ENCODE assay signal across 16 cellular contexts in the genomic region with DNA sequence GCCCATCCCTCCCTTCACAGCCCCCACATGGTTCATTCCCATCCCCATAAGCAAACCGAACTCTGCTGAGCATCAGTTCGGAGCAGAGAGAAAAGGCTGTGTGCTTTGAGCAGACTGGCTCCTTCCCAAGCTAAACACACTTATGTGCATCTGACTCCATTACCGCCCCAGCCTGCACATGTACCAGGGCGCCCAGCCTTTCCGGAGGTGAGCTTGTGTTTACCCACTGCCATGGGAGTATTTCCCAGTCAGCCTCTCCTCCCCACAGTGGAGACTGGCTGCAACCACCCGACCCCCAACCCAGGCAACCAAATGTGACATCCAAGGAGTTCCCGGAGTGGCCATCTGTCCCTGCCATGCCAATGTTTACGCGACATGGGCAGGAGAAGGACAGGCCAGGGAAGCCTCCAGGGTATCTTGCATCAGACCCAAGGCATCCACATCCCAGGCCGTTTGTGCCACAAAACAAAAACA. TPM values are rescaled to one million over a fixed set of nuclear protein-coding genes. Genes with fewer than 3 reads are reported as not detected.
DNase-seq lines count a peak whose midpoint lies in the region; ATAC-seq and FAIRE-seq lines count a peak whose summit lies in the region.
"Had no signal": no experiment of that assay in that cellular context is flagged by ENCODE, and none has a peak within 500 bp of the region (broad histone marks: within the 10 kb centered on the region; RNA-seq: fewer than 3 reads in every experiment).

No MANE protein-coding gene starts in this region.

- no peaks in the 10 kb centered on the region for H3K27me3 ChIP-seq in MG63

- no peak for ATAC-seq in HG02798 (IDR thresholded peaks at IDR 0.05; ENCODE audit: poor library complexity, unreplicated experiment)
- ATAC-seq: K562, left lung had no signal

- no peaks in the 10 kb centered on the region for H3K9me3 ChIP-seq in MG63
- H3K9me3 ChIP-seq: breast epithelium had no signal

- peak; percentile 91 for FAIRE-seq in islet of Langerhans (lab: Jason Lieb, UNC)
- FAIRE-seq: K562 had no signal

- no peak overlapping the region for H3K4me3 ChIP-seq in MG63
- H3K4me3 ChIP-seq: breast epithelium, K562, left lung had no signal

- H3K36me3 ChIP-seq in MG63 = no peaks in the 10 kb centered on the region
- H3K36me3 ChIP-seq: breast epithelium, left lung had no signal

- DNase-seq in DMS153 treated with DMSO at 0.1 percent for 48 hours (lab: John Stamatoyannopoulos, UW; ENCODE audit: unreplicated experiment) = peak; percentile 81
- DNase-seq in NCI-H2081 (lab: John Stamatoyannopoulos, UW) = peak; percentile 70 to 89
- DNase-seq in SHP77 treated with DMSO at 0.1 percent for 48 hours (lab: John Stamatoyannopoulos, UW) = peak; percentile 75
- no peak for DNase-seq in AG08396 (ENCODE audit: low spot score)
- no peak for DNase-seq in occipital lobe (lab: John Stamatoyannopoulos, UW)
- DNase-seq in MG63 = no peak
- DNase-seq: activated CD4-positive, alpha-beta T cell treated with anti-CD3 and anti-CD28 coated beads for 48 hours; activated CD8-positive, alpha-beta memory T cell treated with anti-CD3 and anti-CD28 coated beads, Interleukin-2, amount 50 U/mL, for 48 hours; activated naive CD4-positive, alpha-beta T cell treated with Interleukin-2 at 50 U/mL for 16 hours; left lung; NCI-H1417 treated with DMSO at 0.1 percent for 48 hours; SIG-M5 had no signal

RNA-seq across cellular contexts. Expression of gene TIAM1, which starts 9.4 kb away (rescaled TPM):
- 54.1 TPM for total RNA-seq in occipital lobe
- total RNA-seq in MG63 (2014; rRNA removed; shearing (Covaris generic); ENCODE audit: low replicate concordance) = 0.42 and 2.2 TPM in 2 replicates

Comparison
In these comparisons a context has a peak if more than half of its experiments do, and no peak if none do; other contexts are left out.
1. DNase-seq: peak in DMS153 treated with DMSO at 0.1 percent for 48 hours (single experiment), NCI-H2081 (2 of 2) and SHP77 treated with DMSO at 0.1 percent for 48 hours (single experiment); none in AG08396 (single experiment), occipital lobe (single experiment) and MG63 (single experiment).
2. RNA of gene TIAM1, which starts 9.4 kb away (total RNA-seq): 54.1 TPM in occipital lobe (single experiment); 0.42 to 2.2 TPM in MG63; every median in the first group is over 10 times any median in the second.